31 cellular contexts compared by ENCODE assay signal in the genomic region with DNA sequence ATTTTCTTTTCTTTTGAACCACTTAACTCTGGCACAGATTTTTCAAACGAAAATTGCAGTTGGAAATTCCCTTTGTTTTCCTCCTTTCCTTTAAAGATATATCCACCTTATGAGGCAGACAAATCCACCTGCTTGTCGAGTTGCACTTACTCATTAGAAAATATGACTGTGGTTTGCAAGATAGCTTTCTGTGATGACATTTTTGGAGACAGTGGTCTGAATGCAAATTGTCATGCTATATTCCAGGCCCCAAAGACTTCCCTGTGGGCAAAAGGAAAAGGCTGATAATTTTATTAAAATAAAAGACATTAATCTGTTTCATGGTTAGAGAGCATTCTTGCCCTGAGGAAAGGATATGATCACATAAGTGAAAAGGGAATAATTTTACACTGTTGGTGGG.
"Had no signal": no experiment of that assay in that cellular context is flagged by ENCODE, and none has a peak within 500 bp of the region (broad histone marks: within the 10 kb centered on the region; RNA-seq: fewer than 3 reads in every experiment).

No MANE protein-coding gene starts in this region.

- DNase-seq: dermis blood vessel endothelial cell; effector memory CD8-positive, alpha-beta T cell; erythroblast; esophagus squamous epithelium; foreskin melanocyte; glutamatergic neuron; heart right ventricle; hypothalamus; immature natural killer cell; islet precursor cell; kidney glomerular epithelial cell; left ventricle myocardium superior; lower lobe of right lung; naive B cell; pancreas; retina; right lobe of liver; stimulated activated CD4-positive, alpha-beta T cell treated with anti-CD3 and anti-CD28 coated beads, Interleukin-12 subunit alpha, Interleukin-12 subunit beta, amount 100 ng/mL, for 4 hours; stimulated activated CD4-positive, alpha-beta T cell treated with anti-CD3 and anti-CD28 coated beads, Interleukin-1b, Interleukin-23, amount 100 ng/mL, for 48 hours; stimulated activated CD4-positive, alpha-beta T cell treated with anti-CD3 and anti-CD28 coated beads, Interleukin-4, amount 100 ng/mL, for 1 hour; stimulated activated CD8-positive, alpha-beta memory T cell treated with anti-CD3 and anti-CD28 coated beads, Interleukin-4, amount 100 ng/mL, for 48 hours; stimulated activated naive CD4-positive, alpha-beta T cell; stimulated activated naive CD8-positive, alpha-beta T cell treated with anti-CD3 and anti-CD28 coated beads, Interleukin-15, amount 100 ng/mL, for 72 hours; transverse colon had no signal

- H3K27me3 Mint-ChIP-seq: effector memory CD8-positive, alpha-beta T cell; naive B cell; natural killer cell treated with Interleukin-12 subunit alpha and Interleukin-12 subunit beta and Interleukin-15 and Interleukin-18, amount 100 ng/mL, for 72 hours; stimulated activated naive CD8-positive, alpha-beta T cell treated with anti-CD3 and anti-CD28 coated beads, Interleukin-15, amount 100 ng/mL, for 72 hours had no signal

- H3K36me3 Mint-ChIP-seq: immature natural killer cell had no signal

- H3K27ac ChIP-seq: coronary artery, esophagus squamous epithelium, heart right ventricle, lower lobe of right lung, neutrophil, pancreas, right lobe of liver, suprapubic skin, transverse colon, vagina had no signal

- H3K36me3 ChIP-seq: esophagus squamous epithelium, heart right ventricle, lower lobe of right lung, neutrophil, pancreas, right lobe of liver, suprapubic skin, transverse colon, vagina had no signal

- H3K27ac Mint-ChIP-seq: effector memory CD8-positive, alpha-beta T cell had no signal

- H3K4me3 Mint-ChIP-seq: effector memory CD8-positive, alpha-beta T cell; immature natural killer cell; naive B cell; natural killer cell treated with Interleukin-12 subunit alpha and Interleukin-12 subunit beta and Interleukin-15 and Interleukin-18, amount 100 ng/mL, for 72 hours; neural crest cell; stimulated activated naive CD8-positive, alpha-beta T cell treated with anti-CD3 and anti-CD28 coated beads, Interleukin-15, amount 100 ng/mL, for 72 hours had no signal

- ATAC-seq: effector memory CD8-positive, alpha-beta T cell; heart right ventricle; left ventricle myocardium superior; lower lobe of right lung; natural killer cell treated with Interleukin-12 subunit alpha and Interleukin-12 subunit beta and Interleukin-15 and Interleukin-18, amount 100 ng/mL, for 72 hours; pancreas; right lobe of liver; stimulated activated naive CD8-positive, alpha-beta T cell treated with anti-CD3 and anti-CD28 coated beads, Interleukin-15, amount 100 ng/mL, for 72 hours had no signal

- H3K9me3 Mint-ChIP-seq: effector memory CD8-positive, alpha-beta T cell; immature natural killer cell had no signal

- H3K4me1 ChIP-seq: right lobe of liver had no signal

- H3K4me3 ChIP-seq: coronary artery, esophagus squamous epithelium, heart right ventricle, lower lobe of right lung, pancreas, right lobe of liver, smooth muscle cell, suprapubic skin, transverse colon, vagina had no signal

- H3K27me3 ChIP-seq: esophagus squamous epithelium, heart right ventricle, neutrophil, pancreas, right lobe of liver, suprapubic skin, transverse colon, vagina had no signal
